In genomic region chr14:105167303-105168092, GRCh38 we compare ENCODE assay signal across 8 cellular contexts. TPM values are rescaled to one million over a fixed set of nuclear protein-coding genes. Genes with fewer than 3 reads are reported as not detected.
DNase-seq lines count a peak whose midpoint lies in the region; ATAC-seq and TF ChIP-seq lines count a peak whose summit lies in the region.

No MANE protein-coding gene starts in this region.

- H3K9me3 ChIP-seq in IMR-90 (ENCODE audit: control insufficient read depth, insufficient read depth, low read length) (no peaks in the 10 kb centered on the region), mucosa of rectum (ENCODE audit: control insufficient read depth in 2 of 2, low read length in 2 of 2) (no peaks in the 10 kb centered on the region)

- no peak overlapping the region for H3K4ac ChIP-seq in IMR-90 (ENCODE audit: low read depth, low read length)

- no TSS peak for BruUV-seq in IMR-90 (replicated peaks; lab: Mats Ljungman, UMichigan)

- dilution Hi-C loops in IMR-90 (cut with HindIII; ENCODE audit: low sequenced_read_pairs, unreplicated experiment), result no loop called here

- H3K18ac ChIP-seq in IMR-90 (ENCODE audit: low read depth, low read length), result no peak overlapping the region

- H3K27me3 Mint-ChIP-seq in central memory CD8-positive, alpha-beta T cell, result peaks cover 22% of the 10 kb centered on the region

- ATAC-seq in IMR-90 (ENCODE audit: low read depth) (no peak), GM21390 (IDR thresholded peaks at IDR 0.05; ENCODE audit: unreplicated experiment) (no peak), HG03108 (IDR thresholded peaks at IDR 0.05; ENCODE audit: unreplicated experiment) (no peak)
- ATAC-seq in central memory CD8-positive, alpha-beta T cell (replicated peaks; ENCODE audit: extremely low read depth, poor library complexity, severe bottlenecking), result no peak

- H3K4me1 Mint-ChIP-seq in central memory CD8-positive, alpha-beta T cell, result peaks cover 6% of the 10 kb centered on the region

- peak; percentile 85 for DNase-seq in COLO668 (lab: John Stamatoyannopoulos, UW; ENCODE audit: unreplicated experiment)
- DNase-seq in IMR-90, result no peak
- no peak for DNase-seq in central memory CD8-positive, alpha-beta T cell (ENCODE audit: low spot score in 2 of 2)
- no peak for DNase-seq in KG1 (lab: John Stamatoyannopoulos, UW)
- DNase-seq in GDM1 (lab: John Stamatoyannopoulos, UW), result no peak

- no peak overlapping the region for H4K91ac ChIP-seq in IMR-90 (ENCODE audit: insufficient read depth, low read depth, low read length)

- H3K4me1 ChIP-seq in IMR-90 (ENCODE audit: control insufficient read depth, insufficient read depth, low read length) (peaks cover 3% of the 10 kb centered on the region; the same call in 1 of the 2 replicates), mucosa of rectum (ENCODE audit: control insufficient read depth in 2 of 2, insufficient read depth in 2 of 2, low read length in 2 of 2) (peaks cover 7 to 8% of the 10 kb centered on the region in 2 donors)

- H2BK5ac ChIP-seq in IMR-90 (ENCODE audit: low read depth, low read length, poor library complexity, severe bottlenecking), result no peak overlapping the region

- H3K56ac ChIP-seq in IMR-90 (ENCODE audit: extremely low read depth, insufficient read depth, low read length), result no peak overlapping the region

- POLR2A ChIA-PET in IMR-90 (lab: Charles Lee; ENCODE audit: unreplicated experiment), result no interaction called here

- H3K27me3 ChIP-seq in IMR-90 (ENCODE audit: control insufficient read depth, insufficient read depth, low read length), result peaks cover 52% of the 10 kb centered on the region
- H3K27me3 ChIP-seq in mucosa of rectum (ENCODE audit: control insufficient read depth in 2 of 2, insufficient read depth in 2 of 2, low read length in 2 of 2), result peaks cover 5 to 13% of the 10 kb centered on the region in 2 donors

- in situ Hi-C loops in IMR-90 (cut with MboI; ENCODE audit: low sequenced_read_pairs), result no loop called here

- no peak overlapping the region for H3K27ac Mint-ChIP-seq in central memory CD8-positive, alpha-beta T cell (ENCODE audit: low read depth)

- no peak overlapping the region for H2BK20ac ChIP-seq in IMR-90 (ENCODE audit: low read depth, low read length)

- H3K79me1 ChIP-seq in IMR-90 (ENCODE audit: low read depth in 1 of 2, low read length in 2 of 2), result no peaks in the 10 kb centered on the region

- H3K23ac ChIP-seq in IMR-90 (ENCODE audit: low read depth, low read length), result no peak overlapping the region

- no peak for TF ChIP-seq POLR2A in IMR-90 (IDR thresholded peaks at IDR 0.05; ENCODE audit: low read depth, low read length)

- no peak overlapping the region for H3K14ac ChIP-seq in IMR-90 (replicated peaks; ENCODE audit: low read depth, low read length)

- no peaks in the 10 kb centered on the region for H3K9me1 ChIP-seq in IMR-90 (ENCODE audit: insufficient read depth, low read length)

- 4% methylated on average over 75 of the region's 116 CpGs; no CpG with 5 or more reads in 1 of the 2 experiments for WGBS in IMR-90 (ENCODE audit: extremely low coverage in 2 of 2, insufficient read length in 1 of 2), 2 experiments

- no peak overlapping the region for H4K8ac ChIP-seq in IMR-90 (ENCODE audit: low read depth in 2 of 2, low read length in 2 of 2)

- H3K27ac ChIP-seq in IMR-90 (ENCODE audit: insufficient read depth, low read length), result no peak overlapping the region
- H3K27ac ChIP-seq in mucosa of rectum (ENCODE audit: low read depth in 2 of 2, low read length in 2 of 2), result no peak overlapping the region

- H2AK9ac ChIP-seq in IMR-90 (replicated peaks; ENCODE audit: low read depth, low read length, poor library complexity), result peak overlapping the region; percentile 72

- H3K36me3 Mint-ChIP-seq in central memory CD8-positive, alpha-beta T cell (ENCODE audit: insufficient read depth), result peaks cover 2% of the 10 kb centered on the region

- no peak overlapping the region for H2BK120ac ChIP-seq in IMR-90 (ENCODE audit: low read depth, low read length)

- intact Hi-C loops in IMR-90 (cut with micrococcal nuclease), result no loop called here

- no peaks in the 10 kb centered on the region for H4K20me1 ChIP-seq in IMR-90 (ENCODE audit: insufficient read depth, low read length)

- TF ChIP-seq RAD21 in IMR-90 (IDR thresholded peaks at IDR 0.05; ENCODE audit: low read length), result no peak

- no peak overlapping the region for H4K5ac ChIP-seq in IMR-90 (ENCODE audit: low read depth, low read length)

- H3K9ac ChIP-seq in IMR-90 (ENCODE audit: low read depth, low read length) (no peak overlapping the region), mucosa of rectum (ENCODE audit: low read depth in 1 of 2, low read length in 2 of 2) (no peak overlapping the region)

- H2AK5ac ChIP-seq in IMR-90 (ENCODE audit: low read depth, low read length), result no peak overlapping the region

- H3K4me3 ChIP-seq in IMR-90 (ENCODE audit: insufficient read depth, low read depth, low read length), result peak overlapping the region; percentile 4; the same call in 1 of the 2 replicates
- H3K4me3 ChIP-seq in mucosa of rectum (ENCODE audit: low read length in 2 of 2), result peak overlapping the region; percentile 23 to 44

- no peaks in the 10 kb centered on the region for H3K36me3 ChIP-seq in IMR-90 (ENCODE audit: control insufficient read depth, insufficient read depth, low read length)
- H3K36me3 ChIP-seq in mucosa of rectum (ENCODE audit: control insufficient read depth in 2 of 2, insufficient read depth in 2 of 2, low read length in 2 of 2), result no peaks in the 10 kb centered on the region

- no peak for TF ChIP-seq CTCF in IMR-90 (conservative IDR thresholded peaks at IDR 0.05; ENCODE audit: low read depth, low read length)

- H3K4me3 Mint-ChIP-seq in central memory CD8-positive, alpha-beta T cell, result peak overlapping the region; percentile 58

- CTCF ChIA-PET in IMR-90 (lab: Yijun Ruan, JAX), result no interaction called here

- H2AFZ ChIP-seq in IMR-90 (replicated peaks; ENCODE audit: low read length, poor library complexity), result peak overlapping the region; percentile 63

- H2BK15ac ChIP-seq in IMR-90 (ENCODE audit: low read depth, low read length), result no peak overlapping the region

- peak overlapping the region; percentile 66; the same call in 1 of the 2 replicates for H3K4me2 ChIP-seq in IMR-90 (ENCODE audit: low read depth, low read length)

- no peaks in the 10 kb centered on the region for H3K9me3 Mint-ChIP-seq in central memory CD8-positive, alpha-beta T cell

TF ChIP-seq in IMR-90, 13 proteins besides CTCF, POLR2A, EP300 and RAD21:
- TF ChIP-seq RFX5 (IDR thresholded peaks at IDR 0.05; ENCODE audit: low read depth, low read length) (no peak), MXI1 (IDR thresholded peaks at IDR 0.05; ENCODE audit: borderline replicate concordance, low read depth, low read length) (no peak), BHLHE40 (IDR thresholded peaks at IDR 0.05; ENCODE audit: low read depth, low read length) (no peak), MAZ (IDR thresholded peaks at IDR 0.05; ENCODE audit: borderline replicate concordance, low read depth, low read length) (no peak), FOS (IDR thresholded peaks at IDR 0.05; ENCODE audit: low read depth, low read length) (no peak), ELK1 (IDR thresholded peaks at IDR 0.05; ENCODE audit: borderline replicate concordance, low read depth, low read length) (no peak), CEBPB (IDR thresholded peaks at IDR 0.05; ENCODE audit: low read depth, low read length) (no peak)

RNA-seq across cellular contexts. Expression of gene JAG2, which starts 1.1 kb away (rescaled TPM):
- 0.18 and 0.28 TPM in 2 replicates for total RNA-seq in IMR-90 (2012; rRNA removed)
- polyA plus RNA-seq in IMR-90 (2012; rRNA removed), result 0.20 and 0.58 TPM in 2 replicates
- 0.25 and 0.58 TPM in 2 replicates for polyA plus RNA-seq in IMR-90 (2012; cell fraction: cytosol; rRNA removed)
- 3.9 and 5.8 TPM in 2 replicates for polyA plus RNA-seq in IMR-90 (2012; cell fraction: nucleus; rRNA removed; ENCODE audit: low replicate concordance)

RNA-seq across cellular contexts. Expression of gene NUDT14, which starts 13.6 kb away (rescaled TPM):
- 5.6 and 6.4 TPM in 2 replicates for total RNA-seq in IMR-90 (2012; rRNA removed)
- 9.3 and 11.8 TPM in 2 replicates for polyA plus RNA-seq in IMR-90 (2012; rRNA removed)
- polyA plus RNA-seq in IMR-90 (2012; cell fraction: cytosol; rRNA removed), result 25.5 TPM in 2 replicates
- polyA plus RNA-seq in IMR-90 (2012; cell fraction: nucleus; rRNA removed; ENCODE audit: low replicate concordance), result 12.8 and 30.0 TPM in 2 replicates
